ENCODE assay signal across 9 cellular contexts in the genomic region with DNA sequence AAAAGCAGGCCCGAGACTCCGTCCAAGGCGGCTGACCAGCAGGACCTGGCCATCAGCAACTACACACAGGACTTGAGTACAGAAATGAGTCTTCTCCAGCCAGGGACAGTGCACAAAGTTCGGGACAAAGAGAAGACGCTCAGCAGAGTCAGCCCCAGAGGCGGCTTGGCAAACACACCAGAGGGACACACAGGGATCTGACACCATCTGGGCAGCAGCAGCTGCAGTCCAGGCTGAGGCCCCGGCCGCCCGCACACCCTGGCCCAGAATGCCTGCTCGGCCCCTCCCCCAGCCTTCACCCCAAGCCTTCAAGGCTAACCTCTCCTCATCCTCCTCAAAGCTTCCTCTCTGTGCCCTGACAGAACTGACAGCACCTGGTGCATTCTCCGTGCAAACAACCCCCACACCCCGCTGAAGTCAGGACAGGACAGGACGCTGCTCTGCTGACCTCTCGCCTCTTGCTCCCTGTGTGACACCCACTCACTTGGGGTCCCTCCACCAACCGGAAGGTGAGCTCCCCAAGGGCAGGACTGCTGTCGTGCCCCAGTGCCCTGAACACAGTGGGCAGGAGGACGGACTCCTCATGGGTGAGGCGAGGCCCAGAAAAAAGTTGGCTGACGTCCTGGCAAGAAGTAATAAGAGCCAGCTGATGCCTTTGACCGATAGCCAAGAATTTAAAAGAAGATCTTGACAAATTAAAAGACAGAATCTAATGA.
A peak's percentile ranks its signal among the peaks of the same experiment; 100 is the strongest.
DNase-seq lines count a peak whose midpoint lies in the region; ATAC-seq and TF ChIP-seq lines count a peak whose summit lies in the region.
"Had no signal": no experiment of that assay in that cellular context is flagged by ENCODE, and none has a peak within 500 bp of the region (broad histone marks: within the 10 kb centered on the region; RNA-seq: fewer than 3 reads in every experiment).

No MANE protein-coding gene starts in this region.

- H3K27me3 ChIP-seq in SJCRH30 = no peaks in the 10 kb centered on the region
- no peaks in the 10 kb centered on the region for H3K27me3 ChIP-seq in ovary

- H3K27ac ChIP-seq in SJCRH30 (peak overlapping the region; percentile 93), ovary (peak overlapping the region; percentile 72 to 86)

- no peak for TF ChIP-seq EP300 in ovary (IDR thresholded peaks at IDR 0.05)

- H3K4me3 ChIP-seq in AG09309 (ENCODE audit: control insufficient read depth, low read depth, low read length) (peak overlapping the region; percentile 23), SJCRH30 (peak overlapping the region; percentile 42), fibroblast of villous mesenchyme (ENCODE audit: low read depth, low read length) (no peak overlapping the region), ovary (peak overlapping the region; percentile 1)

- WGBS in ovary, 3 donors = 8 to 19% (median 11%) methylated on average over 19 to 20 of the region's 20 CpGs

- TF ChIP-seq CTCF in AG09309 (IDR thresholded peaks at IDR 0.05; ENCODE audit: control insufficient read depth, insufficient read depth, low read depth, low read length, missing control alignments) (no peak), fibroblast of villous mesenchyme (IDR thresholded peaks at IDR 0.05; ENCODE audit: insufficient read depth, low read depth, low read length) (no peak), ovary (IDR thresholded peaks at IDR 0.05) (no peak)

- H3K36me3 ChIP-seq in SJCRH30 (no peaks in the 10 kb centered on the region), ovary (no peaks in the 10 kb centered on the region)

- no peak for ATAC-seq in HG03139 (IDR thresholded peaks at IDR 0.05; ENCODE audit: unreplicated experiment)
- no peak for ATAC-seq in GM21367 (IDR thresholded peaks at IDR 0.05; ENCODE audit: unreplicated experiment)

- intact Hi-C loops in ovary (cut with DNase I) = loop anchor here in 1 of 4 donors (10.0 kb wide), 1 partner anchor 55 kb away; no protein-coding TSS in a partner anchor

- H3K9me3 ChIP-seq in SJCRH30 (replicated peaks) (no peaks in the 10 kb centered on the region), ovary (no peaks in the 10 kb centered on the region)

- H3K4me1 ChIP-seq in SJCRH30 (peaks cover 37% of the 10 kb centered on the region), ovary (ENCODE audit: insufficient read depth) (peaks cover 30% of the 10 kb centered on the region)

- TF ChIP-seq POLR2A in ovary (IDR thresholded peaks at IDR 0.05) = no peak

- DNase-seq in AG09309 (ENCODE audit: low read depth) (no peak), SJCRH30 (peak; percentile 89 to 90), fibroblast of villous mesenchyme (ENCODE audit: low read depth) (peak; percentile 65), ovary (peak; percentile 50 to 72 (median 65)), NCI-H2029 (lab: John Stamatoyannopoulos, UW) (no peak)
- DNase-seq in stimulated activated naive CD4-positive, alpha-beta T cell (lab: John Stamatoyannopoulos, UW) = no peak
- DNase-seq: CD8-positive, alpha-beta memory T cell had no signal

Comparison
In these comparisons a context has a peak if more than half of its experiments do, and no peak if none do; other contexts are left out.
1. DNase-seq: peak in SJCRH30 (2 of 2), fibroblast of villous mesenchyme (single experiment) and ovary (5 of 5); none in AG09309 (single experiment), NCI-H2029 (single experiment) and stimulated activated naive CD4-positive, alpha-beta T cell (0 of 6).